In the genomic region with DNA sequence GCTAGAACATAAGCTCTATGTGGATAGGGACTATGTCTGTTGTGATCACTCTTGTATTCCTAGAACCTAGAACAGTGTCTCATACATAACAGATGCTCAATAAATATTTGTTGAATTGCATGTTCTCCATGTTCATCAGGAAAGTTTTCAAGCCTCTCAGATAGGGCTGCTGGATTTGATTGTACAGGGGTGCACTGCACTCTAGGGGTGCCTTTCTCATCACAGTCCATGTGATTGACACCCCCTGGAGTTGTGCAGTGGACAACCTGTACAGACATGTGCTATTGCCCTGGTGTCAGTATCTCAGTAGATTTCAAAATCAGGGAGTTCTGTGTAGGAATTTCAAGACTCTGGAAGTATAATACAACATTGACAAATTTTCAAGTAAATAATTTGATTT, we compare ENCODE assay signal across 18 cellular contexts. TPM values are rescaled to one million over a fixed set of nuclear protein-coding genes. Genes with fewer than 3 reads are reported as not detected.
A peak's percentile ranks its signal among the peaks of the same experiment; 100 is the strongest.
DNase-seq lines count a peak whose midpoint lies in the region; ATAC-seq, FAIRE-seq and TF ChIP-seq lines count a peak whose summit lies in the region.
"Had no signal": no experiment of that assay in that cellular context is flagged by ENCODE, and none has a peak within 500 bp of the region (broad histone marks: within the 10 kb centered on the region; RNA-seq: fewer than 3 reads in every experiment).

No MANE protein-coding gene starts in this region.

- TF ChIP-seq POLR2A in A549 (IDR thresholded peaks at IDR 0.05; ENCODE audit: low read length) (no peak), esophagus muscularis mucosa (IDR thresholded peaks at IDR 0.05; ENCODE audit: low read depth) (no peak)

- peak overlapping the region; percentile 94 for H3K27ac Mint-ChIP-seq in osteocyte (ENCODE audit: unreplicated experiment)
- no peak overlapping the region for H3K27ac Mint-ChIP-seq in activated CD8-positive, alpha-beta T cell treated with anti-CD3 and anti-CD28 coated beads, Interleukin-2, amount 10 ng/mL, durations not matched to agents 7 days and 5 days
- H3K27ac Mint-ChIP-seq: activated CD4-positive, alpha-beta memory T cell treated with anti-CD3 and anti-CD28 coated beads, Interleukin-2, amount 10 ng/mL, durations not matched to agents 7 days and 5 days; activated naive CD8-positive, alpha-beta T cell treated with anti-CD3 and anti-CD28 coated beads, Interleukin-2, amount 10 ng/mL, durations not matched to agents 7 days and 5 days; activated T-helper 1 cell treated with anti-CD3 and anti-CD28 coated beads, Interleukin-12 subunit alpha, Interleukin-12 subunit beta, Interleukin-2, Interleukin-4 antibody, amounts not matched to agents 30 ng/mL and 10 ng/mL and 1 ng/mL, durations not matched to agents 14 hours and 24 hours and 36 hours had no signal

- H3K4me1 ChIP-seq in A549 (peaks cover 77% of the 10 kb centered on the region), esophagus muscularis mucosa (peaks cover 54 to 100% (median 99%) of the 10 kb centered on the region in 4 donors)

- POLR2A ChIA-PET in A549 (lab: Yijun Ruan, JAX): no interaction called here
- POLR2A ChIA-PET in activated CD8-positive, alpha-beta T cell treated with anti-CD3 and anti-CD28 coated beads, Interleukin-2, amount 10 ng/mL, durations not matched to agents 7 days and 5 days (lab: Charles Lee): no interaction called here

- H3K36me3 ChIP-seq in esophagus muscularis mucosa: peaks cover 0 to 11% (median 5%) of the 10 kb centered on the region in 4 donors
- H3K36me3 ChIP-seq: pancreas had no signal

- DNase-seq in A549 (ENCODE audit: low read depth in 1 of 2, low spot score in 1 of 2): no peak
- DNase-seq in esophagus muscularis mucosa (ENCODE audit: extremely low spot score): no peak
- DNase-seq in osteocyte (ENCODE audit: extremely low spot score, unreplicated experiment): no peak
- no peak for DNase-seq in effector CD8-positive, alpha-beta T cell (lab: John Stamatoyannopoulos, UW)
- DNase-seq in activated CD8-positive, alpha-beta T cell treated with anti-CD3 and anti-CD28 coated beads, Interleukin-2, amount 10 ng/mL, durations not matched to agents 7 days and 5 days: no peak
- no peak for DNase-seq in NCI-H226
- DNase-seq: activated CD4-positive, alpha-beta memory T cell treated with anti-CD3 and anti-CD28 coated beads, Interleukin-2, amount 10 ng/mL, durations not matched to agents 7 days and 5 days; activated naive CD8-positive, alpha-beta T cell treated with anti-CD3 and anti-CD28 coated beads, Interleukin-2, amount 10 ng/mL, durations not matched to agents 7 days and 5 days; C1 segment of cervical spinal cord; foreskin melanocyte; GOT3; pancreas; SW 1271; upper lobe of right lung had no signal

- H3K27me3 ChIP-seq in esophagus muscularis mucosa: no peaks in the 10 kb centered on the region
- H3K27me3 ChIP-seq: pancreas, upper lobe of right lung had no signal

- no peaks in the 10 kb centered on the region for H3K9me3 Mint-ChIP-seq in osteocyte (ENCODE audit: unreplicated experiment)
- no peaks in the 10 kb centered on the region for H3K9me3 Mint-ChIP-seq in activated CD8-positive, alpha-beta T cell treated with anti-CD3 and anti-CD28 coated beads, Interleukin-2, amount 10 ng/mL, durations not matched to agents 7 days and 5 days (ENCODE audit: insufficient read depth)
- H3K9me3 Mint-ChIP-seq: activated CD4-positive, alpha-beta memory T cell treated with anti-CD3 and anti-CD28 coated beads, Interleukin-2, amount 10 ng/mL, durations not matched to agents 7 days and 5 days; activated naive CD8-positive, alpha-beta T cell treated with anti-CD3 and anti-CD28 coated beads, Interleukin-2, amount 10 ng/mL, durations not matched to agents 7 days and 5 days; activated T-helper 1 cell treated with anti-CD3 and anti-CD28 coated beads, Interleukin-12 subunit alpha, Interleukin-12 subunit beta, Interleukin-2, Interleukin-4 antibody, amounts not matched to agents 30 ng/mL and 10 ng/mL and 1 ng/mL, durations not matched to agents 14 hours and 24 hours and 36 hours had no signal

- peak overlapping the region; percentile 47 for H3K4me2 ChIP-seq in A549

- H3K4me3 Mint-ChIP-seq in osteocyte (ENCODE audit: unreplicated experiment): peak overlapping the region; percentile 11
- no peak overlapping the region for H3K4me3 Mint-ChIP-seq in activated CD8-positive, alpha-beta T cell treated with anti-CD3 and anti-CD28 coated beads, Interleukin-2, amount 10 ng/mL, durations not matched to agents 7 days and 5 days
- H3K4me3 Mint-ChIP-seq: activated CD4-positive, alpha-beta memory T cell treated with anti-CD3 and anti-CD28 coated beads, Interleukin-2, amount 10 ng/mL, durations not matched to agents 7 days and 5 days; activated naive CD8-positive, alpha-beta T cell treated with anti-CD3 and anti-CD28 coated beads, Interleukin-2, amount 10 ng/mL, durations not matched to agents 7 days and 5 days; activated T-helper 1 cell treated with anti-CD3 and anti-CD28 coated beads, Interleukin-12 subunit alpha, Interleukin-12 subunit beta, Interleukin-2, Interleukin-4 antibody, amounts not matched to agents 30 ng/mL and 10 ng/mL and 1 ng/mL, durations not matched to agents 14 hours and 24 hours and 36 hours had no signal

- TF ChIP-seq EP300 in A549 (IDR thresholded peaks at IDR 0.05) (no peak), esophagus muscularis mucosa (IDR thresholded peaks at IDR 0.05) (no peak)

- H3K9me3 ChIP-seq in A549: no peaks in the 10 kb centered on the region
- no peaks in the 10 kb centered on the region for H3K9me3 ChIP-seq in esophagus muscularis mucosa
- H3K9me3 ChIP-seq: pancreas, upper lobe of right lung had no signal

- CTCF ChIA-PET in A549 (lab: Yijun Ruan, JAX): interaction anchor here (1.4 kb wide), 1 partner anchor 13 kb away, joined by 4 read pairs; no protein-coding TSS in a partner anchor
- CTCF ChIA-PET in activated CD8-positive, alpha-beta T cell treated with anti-CD3 and anti-CD28 coated beads, Interleukin-2, amount 10 ng/mL, durations not matched to agents 7 days and 5 days (lab: Charles Lee): interaction anchor here (1.7 kb wide), 1 partner anchor 171 kb away, joined by 4 read pairs; no protein-coding TSS in a partner anchor

- peaks cover 28% of the 10 kb centered on the region for H3K36me3 Mint-ChIP-seq in osteocyte (ENCODE audit: unreplicated experiment)
- H3K36me3 Mint-ChIP-seq in activated CD8-positive, alpha-beta T cell treated with anti-CD3 and anti-CD28 coated beads, Interleukin-2, amount 10 ng/mL, durations not matched to agents 7 days and 5 days (ENCODE audit: low read depth): peaks cover 14% of the 10 kb centered on the region

- ATAC-seq in A549 (peak in 1 of 2 experiments; percentile 27; a peak in 3 of 6 replicates), GM21447 (IDR thresholded peaks at IDR 0.05; ENCODE audit: unreplicated experiment) (no peak)
- no peak for ATAC-seq in activated CD8-positive, alpha-beta T cell treated with anti-CD3 and anti-CD28 coated beads, Interleukin-2, amount 10 ng/mL, durations not matched to agents 7 days and 5 days
- ATAC-seq: upper lobe of right lung had no signal

- H3K27ac ChIP-seq in A549: peak overlapping the region; percentile 35 to 62; a peak in 5 of 6 replicates
- peak overlapping the region; percentile 15; the same call in 1 of the 2 replicates for H3K27ac ChIP-seq in VCaP
- H3K27ac ChIP-seq in esophagus muscularis mucosa (replicated peaks in 1 of 4): peak overlapping the region; percentile 69 to 83 (median 76)
- H3K27ac ChIP-seq: upper lobe of right lung had no signal

- TF ChIP-seq CTCF in A549 (IDR thresholded peaks at IDR 0.05) (no peak), VCaP (conservative IDR thresholded peaks at IDR 0.05) (no peak), esophagus muscularis mucosa (IDR thresholded peaks at IDR 0.05) (no peak), osteocyte (IDR thresholded peaks at IDR 0.05) (no peak)

- no peak for TF ChIP-seq RAD21 in A549 (conservative IDR thresholded peaks at IDR 0.05 in 1 of 2, IDR thresholded peaks at IDR 0.05 in 1 of 2)

- FAIRE-seq in A549 (lab: Jason Lieb, UNC): no peak
- FAIRE-seq: pancreas had no signal

- H3K4me3 ChIP-seq in A549: no peak overlapping the region
- H3K4me3 ChIP-seq in esophagus muscularis mucosa: no peak overlapping the region
- H3K4me3 ChIP-seq: pancreas, skin epidermis, upper lobe of right lung had no signal

- intact Hi-C loops in esophagus muscularis mucosa (cut with DNase I): no loop called here

- H3K4me1 Mint-ChIP-seq in osteocyte (ENCODE audit: unreplicated experiment): peaks cover 73% of the 10 kb centered on the region
- peaks cover 7% of the 10 kb centered on the region for H3K4me1 Mint-ChIP-seq in activated CD8-positive, alpha-beta T cell treated with anti-CD3 and anti-CD28 coated beads, Interleukin-2, amount 10 ng/mL, durations not matched to agents 7 days and 5 days (ENCODE audit: low read depth)

- no peaks in the 10 kb centered on the region for H3K27me3 Mint-ChIP-seq in osteocyte (ENCODE audit: unreplicated experiment)
- no peaks in the 10 kb centered on the region for H3K27me3 Mint-ChIP-seq in activated CD8-positive, alpha-beta T cell treated with anti-CD3 and anti-CD28 coated beads, Interleukin-2, amount 10 ng/mL, durations not matched to agents 7 days and 5 days (ENCODE audit: low read depth)
- H3K27me3 Mint-ChIP-seq: activated CD4-positive, alpha-beta memory T cell treated with anti-CD3 and anti-CD28 coated beads, Interleukin-2, amount 10 ng/mL, durations not matched to agents 7 days and 5 days; activated naive CD8-positive, alpha-beta T cell treated with anti-CD3 and anti-CD28 coated beads, Interleukin-2, amount 10 ng/mL, durations not matched to agents 7 days and 5 days had no signal

TF ChIP-seq in A549, 52 proteins besides CTCF, POLR2A, EP300 and RAD21 (continues in another document):
- no peak for TF ChIP-seq NFE2L2 (conservative IDR thresholded peaks at IDR 0.05; ENCODE audit: low read length)
- no peak for TF ChIP-seq TFCP2L1 (CRISPR knock-in tag; IDR thresholded peaks at IDR 0.05)
- TF ChIP-seq, protein P1, sequence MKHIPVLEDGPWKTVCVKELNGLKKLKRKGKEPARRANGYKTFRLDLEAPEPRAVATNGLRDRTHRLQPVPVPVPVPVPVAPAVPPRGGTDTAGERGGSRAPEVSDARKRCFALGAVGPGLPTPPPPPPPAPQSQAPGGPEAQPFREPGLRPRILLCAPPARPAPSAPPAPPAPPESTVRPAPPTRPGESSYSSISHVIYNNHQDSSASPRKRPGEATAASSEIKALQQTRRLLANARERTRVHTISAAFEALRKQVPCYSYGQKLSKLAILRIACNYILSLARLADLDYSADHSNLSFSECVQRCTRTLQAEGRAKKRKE (CRISPR knock-in tag; IDR thresholded peaks at IDR 0.05; ENCODE audit: low read depth): no peak
- TF ChIP-seq SMC3 (IDR thresholded peaks at IDR 0.05): no peak
- no peak for TF ChIP-seq RFX5 (IDR thresholded peaks at IDR 0.05)

RNA-seq across cellular contexts. Expression of a gene that starts 58.9 kb away (rescaled TPM):
- 20.6 and 25.9 TPM in 2 replicates for polyA plus RNA-seq in A549 (2011; rRNA removed)
- polyA plus RNA-seq in A549 (2012; cell fraction: cytosol; rRNA removed): 4.6 and 6.1 TPM in 2 replicates
- polyA plus RNA-seq in A549 (2012; cell fraction: nucleus; rRNA removed): 6.1 and 8.6 TPM in 2 replicates
- polyA plus RNA-seq in A549 (2017; fragmentation: RNase III; extraction: RNeasy Plus Mini Kit Qiagen cat#74134 plus additional on column Dnase treatment): 15.4 to 21.3 TPM (median 18.7 TPM) in 3 replicates
- 37.8 and 44.0 TPM in 2 replicates for polyA minus RNA-seq in A549 (2011; rRNA and poly(A)+ RNA removed)
- 100 to 1,000 TPM in 2 of 4 donors, 10 to 100 TPM in 2; 92.8 to 132 (median 101) TPM for total RNA-seq in esophagus muscularis mucosa
- total RNA-seq in osteocyte: 66.6 and 71.8 TPM in 2 replicates
- 10 to 100 TPM; 11.6 to 12.3 TPM for total RNA-seq in activated CD8-positive, alpha-beta T cell treated with anti-CD3 and anti-CD28 coated beads, Interleukin-2, amount 10 ng/mL, durations not matched to agents 7 days and 5 days

Comparison
In these comparisons a context has a peak if more than half of its experiments do, and no peak if none do; other contexts are left out.
1. H3K27ac ChIP-seq: peak in every context shown above with its lines; median percentile 76 in esophagus muscularis mucosa; 48 in A549; 15 in VCaP.